In genomic region chr2:86194751-86195054, GRCh38 we compare ENCODE assay signal across 8 cellular contexts. TPM values are rescaled to one million over a fixed set of nuclear protein-coding genes. Genes with fewer than 3 reads are reported as not detected.
DNase-seq lines count a peak whose midpoint lies in the region; ATAC-seq, FAIRE-seq and TF ChIP-seq lines count a peak whose summit lies in the region.

No MANE protein-coding gene starts in this region.

- H3K9me3 ChIP-seq in A549 = no peaks in the 10 kb centered on the region
- H3K9me3 ChIP-seq in HAP-1 = no peaks in the 10 kb centered on the region
- no peaks in the 10 kb centered on the region for H3K9me3 ChIP-seq in ascending aorta
- no peaks in the 10 kb centered on the region for H3K9me3 ChIP-seq in stomach smooth muscle (ENCODE audit: control insufficient read depth in 2 of 2, low read length in 2 of 2)

- peak overlapping the region; percentile 93 to 96 for H3K27ac ChIP-seq in A549
- peak overlapping the region; percentile 99 for H3K27ac ChIP-seq in ascending aorta
- H3K27ac ChIP-seq in stomach smooth muscle (ENCODE audit: low read length) = peak overlapping the region; percentile 98

- WGBS in A549 (ENCODE audit: missing lambda C conversion rate) = 0% methylated on average over 14 of the region's 17 CpGs

- peak overlapping the region; percentile 93 for H3K9ac ChIP-seq in stomach smooth muscle (ENCODE audit: low read length in 2 of 2)

- no peaks in the 10 kb centered on the region for H3K27me3 ChIP-seq in HAP-1 (ENCODE audit: low read depth)
- no peaks in the 10 kb centered on the region for H3K27me3 ChIP-seq in ascending aorta
- H3K27me3 ChIP-seq in kidney epithelial cell (ENCODE audit: control insufficient read depth, insufficient read depth, low read length) = no peaks in the 10 kb centered on the region
- H3K27me3 ChIP-seq in stomach smooth muscle (ENCODE audit: control insufficient read depth in 1 of 2, insufficient read depth in 2 of 2, low read length in 2 of 2) = no peaks in the 10 kb centered on the region

- peak overlapping the region; percentile 69 for H3K4me3 ChIP-seq in A549
- peak overlapping the region; percentile 98 for H3K4me3 ChIP-seq in HAP-1
- peak overlapping the region; percentile 89 to 91 for H3K4me3 ChIP-seq in ascending aorta
- H3K4me3 ChIP-seq in kidney epithelial cell (ENCODE audit: low read depth, low read length) = peak overlapping the region; percentile 96
- H3K4me3 ChIP-seq in stomach smooth muscle (ENCODE audit: low read length in 2 of 2) = peak overlapping the region; percentile 85 to 99

- H3K4me1 ChIP-seq in A549 (peaks cover 22% of the 10 kb centered on the region), HAP-1 (peaks cover 7% of the 10 kb centered on the region), ascending aorta (peaks cover 6 to 36% of the 10 kb centered on the region in 2 donors), stomach smooth muscle (ENCODE audit: control insufficient read depth, insufficient read depth, low read length) (peaks cover 25% of the 10 kb centered on the region)

- no peak for TF ChIP-seq EP300 in A549 (IDR thresholded peaks at IDR 0.05)

- TF ChIP-seq CTCF in A549 (IDR thresholded peaks at IDR 0.05) (no peak), ascending aorta (IDR thresholded peaks at IDR 0.05) (no peak), kidney epithelial cell (IDR thresholded peaks at IDR 0.05; ENCODE audit: insufficient read depth, low read length, poor library complexity, severe bottlenecking) (no peak)

- TF ChIP-seq RAD21 in A549 (conservative IDR thresholded peaks at IDR 0.05 in 1 of 2, IDR thresholded peaks at IDR 0.05 in 1 of 2) = no peak

- H3K4me2 ChIP-seq in A549 = peak overlapping the region; percentile 88

- ATAC-seq in A549 (no peak), GM21786 (IDR thresholded peaks at IDR 0.05; ENCODE audit: unreplicated experiment) (no peak), HG02981 (IDR thresholded peaks at IDR 0.05; ENCODE audit: unreplicated experiment) (no peak)

- no peak for TF ChIP-seq POLR2A in A549 (IDR thresholded peaks at IDR 0.05; ENCODE audit: low read length)

- FAIRE-seq in A549 (lab: Jason Lieb, UNC) = no peak

- POLR2A ChIA-PET in A549 (lab: Yijun Ruan, JAX) = interaction anchor here (1.0 to 3.3 kb wide), 6 partner anchors 8 to 367 kb away, joined by 3 to 32 read pairs (median 10); partner anchors contain the start of genes KDM3A, POLR1A and PTCD3

- no peaks in the 10 kb centered on the region; the same call in none of the 2 replicates for H3K36me3 ChIP-seq in HAP-1 (replicated peaks)
- peaks cover 0 to 5% of the 10 kb centered on the region in 2 donors for H3K36me3 ChIP-seq in ascending aorta
- H3K36me3 ChIP-seq in kidney epithelial cell (ENCODE audit: control insufficient read depth, insufficient read depth, low read length) = no peaks in the 10 kb centered on the region
- H3K36me3 ChIP-seq in stomach smooth muscle (ENCODE audit: control insufficient read depth in 2 of 2, insufficient read depth in 2 of 2, low read length in 2 of 2) = peaks cover 0 to 3% of the 10 kb centered on the region in 2 donors

- intact Hi-C loops in ascending aorta (cut with DNase I) = loop anchor here (2.0 kb wide), 3 partner anchors 30 to 246 kb away; partner anchors contain the start of genes KDM3A and POLR1A

- DNase-seq in A549 (ENCODE audit: low read depth in 1 of 2, low spot score in 1 of 2) (no peak), HAP-1 (ENCODE audit: low spot score in 2 of 2) (no peak), ascending aorta (ENCODE audit: low spot score in 2 of 2) (peak; percentile 92 to 98), kidney epithelial cell (ENCODE audit: low read depth) (no peak), foreskin melanocyte (no peak)

- CTCF ChIA-PET in A549 (lab: Yijun Ruan, JAX) = interaction anchor here (0.7 to 1.0 kb wide), 3 partner anchors 9 to 59 kb away, joined by 3 to 4 read pairs (median 3); no protein-coding TSS in a partner anchor

- in situ Hi-C loops in HAP-1 (cut with MboI; ENCODE audit: low sequenced_read_pairs) = loop anchor here (10.0 kb wide), 1 partner anchor 250 kb away; the partner anchor contains the start of gene KDM3A

TF ChIP-seq in A549, 52 proteins besides CTCF, POLR2A, EP300 and RAD21:
- TF ChIP-seq GATA3 (IDR thresholded peaks at IDR 0.05; ENCODE audit: borderline replicate concordance) (no peak), RARB (CRISPR knock-in tag; IDR thresholded peaks at IDR 0.05) (no peak), MAFK (IDR thresholded peaks at IDR 0.05; ENCODE audit: partially characterized antibody) (no peak), JUN (IDR thresholded peaks at IDR 0.05) (no peak), ESRRA (IDR thresholded peaks at IDR 0.05; ENCODE audit: borderline replicate concordance, low read length) (peak; percentile 17; the same call in 1 of the 2 replicates), HDAC2 (IDR thresholded peaks at IDR 0.05) (no peak), CHD4 (IDR thresholded peaks at IDR 0.05; ENCODE audit: borderline replicate concordance) (no peak), HOXB5 (CRISPR knock-in tag; IDR thresholded peaks at IDR 0.05) (no peak), EHF (CRISPR knock-in tag; IDR thresholded peaks at IDR 0.05) (no peak), ZC3H11A (IDR thresholded peaks at IDR 0.05) (no peak), RFX5 (IDR thresholded peaks at IDR 0.05) (no peak), MYC (IDR thresholded peaks at IDR 0.05; ENCODE audit: borderline replicate concordance, low read length) (0 out of 2 replicates have a peak, but pooled peaks have one; percentile 8), CBX8 (IDR thresholded peaks at IDR 0.05) (no peak), FOXS1 (CRISPR knock-in tag; IDR thresholded peaks at IDR 0.05) (no peak)
- TF ChIP-seq, protein P1, sequence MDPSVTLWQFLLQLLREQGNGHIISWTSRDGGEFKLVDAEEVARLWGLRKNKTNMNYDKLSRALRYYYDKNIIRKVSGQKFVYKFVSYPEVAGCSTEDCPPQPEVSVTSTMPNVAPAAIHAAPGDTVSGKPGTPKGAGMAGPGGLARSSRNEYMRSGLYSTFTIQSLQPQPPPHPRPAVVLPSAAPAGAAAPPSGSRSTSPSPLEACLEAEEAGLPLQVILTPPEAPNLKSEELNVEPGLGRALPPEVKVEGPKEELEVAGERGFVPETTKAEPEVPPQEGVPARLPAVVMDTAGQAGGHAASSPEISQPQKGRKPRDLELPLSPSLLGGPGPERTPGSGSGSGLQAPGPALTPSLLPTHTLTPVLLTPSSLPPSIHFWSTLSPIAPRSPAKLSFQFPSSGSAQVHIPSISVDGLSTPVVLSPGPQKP (IDR thresholded peaks at IDR 0.05; ENCODE audit: low read depth, low read length) = no peak
- TF ChIP-seq, protein P2, sequence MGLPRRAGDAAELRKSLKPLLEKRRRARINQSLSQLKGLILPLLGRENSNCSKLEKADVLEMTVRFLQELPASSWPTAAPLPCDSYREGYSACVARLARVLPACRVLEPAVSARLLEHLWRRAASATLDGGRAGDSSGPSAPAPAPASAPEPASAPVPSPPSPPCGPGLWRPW (IDR thresholded peaks at IDR 0.05) = no peak

RNA-seq across cellular contexts. Expression of gene IMMT, which starts 0.6 kb away (rescaled TPM):
- polyA plus RNA-seq in A549 (2011; rRNA removed) = 126 and 157 TPM in 2 replicates
- 50.7 and 55.0 TPM in 2 replicates for polyA plus RNA-seq in A549 (2012; cell fraction: cytosol; rRNA removed)
- 42.2 and 69.0 TPM in 2 replicates for polyA plus RNA-seq in A549 (2012; cell fraction: nucleus; rRNA removed)
- 101 to 109 TPM (median 107 TPM) in 3 replicates for polyA plus RNA-seq in A549 (2017; fragmentation: RNase III; extraction: RNeasy Plus Mini Kit Qiagen cat#74134 plus additional on column Dnase treatment)
- polyA minus RNA-seq in A549 (2011; rRNA and poly(A)+ RNA removed) = 81.2 and 82.0 TPM in 2 replicates
- total RNA-seq in ascending aorta = 97.1 TPM
- 66.9 and 77.2 TPM in 2 replicates for total RNA-seq in kidney epithelial cell

RNA-seq across cellular contexts. Expression of gene MRPL35, which starts 4.6 kb away (rescaled TPM):
- polyA plus RNA-seq in A549 (2011; rRNA removed) (115 and 122 TPM in 2 replicates), A549 (2017; fragmentation: RNase III; extraction: RNeasy Plus Mini Kit Qiagen cat#74134 plus additional on column Dnase treatment) (68.6 to 78.6 TPM (median 70.5 TPM) in 3 replicates)
- polyA plus RNA-seq in A549 (2012; cell fraction: cytosol; rRNA removed) = 84.3 and 96.1 TPM in 2 replicates
- 28.5 and 29.2 TPM in 2 replicates for polyA plus RNA-seq in A549 (2012; cell fraction: nucleus; rRNA removed)
- polyA minus RNA-seq in A549 (2011; rRNA and poly(A)+ RNA removed) = 82.3 and 113 TPM in 2 replicates
- total RNA-seq in ascending aorta (4.7 TPM), kidney epithelial cell (24.5 and 32.2 TPM in 2 replicates)

Comparison
In these comparisons a context has a peak if more than half of its experiments do, and no peak if none do; other contexts are left out.
1. DNase-seq: peak in ascending aorta (2 of 2); none in A549 (0 of 2), HAP-1 (0 of 2), kidney epithelial cell (single experiment) and foreskin melanocyte (single experiment).
2. Peak in every context shown above with its lines, with median percentiles within 50 percentile points of each other: H3K27ac ChIP-seq and H3K4me3 ChIP-seq.